26 cellular contexts compared by ENCODE assay signal in the genomic region with DNA sequence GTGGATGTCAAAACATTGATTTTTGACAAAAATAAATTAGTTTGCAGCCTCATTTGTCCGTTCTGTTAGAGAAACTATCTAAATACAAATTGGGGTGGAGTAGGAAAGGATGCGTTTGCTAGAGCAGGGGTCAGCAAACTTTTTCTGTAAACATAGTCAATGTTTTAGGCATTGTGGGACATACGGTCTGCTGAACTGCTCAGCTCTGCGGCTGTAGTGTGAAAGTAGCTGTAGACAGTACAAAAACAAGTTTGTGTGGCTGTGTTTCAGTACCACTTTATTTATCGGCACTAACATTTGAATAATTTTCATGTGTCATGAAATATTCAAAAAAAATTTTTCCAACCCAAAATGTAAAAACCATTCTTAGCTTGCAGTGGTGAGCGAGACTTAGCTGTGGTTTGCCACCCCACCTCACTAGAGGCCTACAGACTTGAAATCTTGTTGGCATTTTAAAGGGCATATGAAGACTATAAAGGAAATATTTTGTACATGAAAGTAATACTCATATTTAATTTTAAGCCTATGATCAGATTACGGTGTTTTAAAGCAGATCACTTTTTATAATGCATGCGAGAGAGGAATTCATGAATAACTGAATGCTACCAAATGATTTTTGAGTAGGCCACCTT.
"Had no signal": no experiment of that assay in that cellular context is flagged by ENCODE, and none has a peak within 500 bp of the region (broad histone marks: within the 10 kb centered on the region; RNA-seq: fewer than 3 reads in every experiment).

No MANE protein-coding gene starts in this region.

- H3K9me3 ChIP-seq: colonic mucosa, esophagus squamous epithelium, pancreas, right lobe of liver, thyroid gland had no signal

- H3K36me3 ChIP-seq: colonic mucosa, esophagus squamous epithelium, pancreas, right lobe of liver, thyroid gland had no signal

- H3K4me1 ChIP-seq: esophagus squamous epithelium, right lobe of liver had no signal

- H3K27me3 Mint-ChIP-seq: dendritic cell treated with granulocyte-macrophage colony-stimulating factor and Interleukin-4, amounts not matched to agents 40 ng/mL and 50 ng/mL, for 4 days; naive B cell; progenitor cell of endocrine pancreas; type B pancreatic cell had no signal

- H3K27ac ChIP-seq: esophagus squamous epithelium, pancreas, right lobe of liver, thyroid gland had no signal

- H3K27ac Mint-ChIP-seq: dendritic cell treated with granulocyte-macrophage colony-stimulating factor and Interleukin-4, amounts not matched to agents 40 ng/mL and 50 ng/mL, for 4 days; memory B cell; naive B cell; nephron progenitor cell; progenitor cell of endocrine pancreas; stimulated activated naive CD8-positive, alpha-beta T cell treated with anti-CD3 and anti-CD28 coated beads, Interleukin-15, Interleukin-2, amounts not matched to agents 100 ng/mL and 50 ng/mL, for 24 hours; type B pancreatic cell had no signal

- H3K36me3 Mint-ChIP-seq: memory B cell, type B pancreatic cell had no signal

- H3K4me3 ChIP-seq: colonic mucosa, esophagus squamous epithelium, lung, pancreas, right lobe of liver, smooth muscle cell, thyroid gland had no signal

- DNase-seq: central memory CD4-positive, alpha-beta T cell; colonic mucosa; effector memory CD4-positive, alpha-beta T cell; erythroblast; esophagus squamous epithelium; foreskin melanocyte; glutamatergic neuron; kidney; naive B cell; nephron progenitor cell; occipital lobe; pancreas; right lobe of liver; stimulated activated CD4-positive, alpha-beta T cell treated with anti-CD3 and anti-CD28 coated beads, Interleukin-12 subunit alpha, Interleukin-12 subunit beta, amount 100 ng/mL, for 4 hours; stimulated activated CD4-positive, alpha-beta T cell treated with anti-CD3 and anti-CD28 coated beads, Interleukin-1b, Interleukin-23, amount 100 ng/mL, for 48 hours; stimulated activated CD4-positive, alpha-beta T cell treated with anti-CD3 and anti-CD28 coated beads, Interleukin-4, amount 100 ng/mL, for 1 hour; stimulated activated CD8-positive, alpha-beta memory T cell treated with anti-CD3 and anti-CD28 coated beads, Interleukin-4, amount 100 ng/mL, for 48 hours; thyroid gland had no signal

- H3K9me3 Mint-ChIP-seq: dendritic cell treated with granulocyte-macrophage colony-stimulating factor and Interleukin-4, amounts not matched to agents 40 ng/mL and 50 ng/mL, for 4 days; memory B cell; naive B cell; stimulated activated naive CD8-positive, alpha-beta T cell treated with anti-CD3 and anti-CD28 coated beads, Interleukin-15, Interleukin-2, amounts not matched to agents 100 ng/mL and 50 ng/mL, for 24 hours; type B pancreatic cell had no signal

- H3K4me3 Mint-ChIP-seq: dendritic cell treated with granulocyte-macrophage colony-stimulating factor and Interleukin-4, amounts not matched to agents 40 ng/mL and 50 ng/mL, for 4 days; memory B cell; nephron progenitor cell; stimulated activated naive CD8-positive, alpha-beta T cell treated with anti-CD3 and anti-CD28 coated beads, Interleukin-15, Interleukin-2, amounts not matched to agents 100 ng/mL and 50 ng/mL, for 24 hours; type B pancreatic cell had no signal

- H3K27me3 ChIP-seq: colonic mucosa, esophagus squamous epithelium, pancreas, right lobe of liver, thyroid gland had no signal

- ATAC-seq: left lobe of liver, pancreas, right lobe of liver had no signal
